1 cellular context compared by ENCODE assay signal in genomic region chr15:65343374-65343981, GRCh38.
TF ChIP-seq lines count a peak whose summit lies in the region.

No MANE protein-coding gene starts in this region.

TF ChIP-seq in HEK293, 187 proteins besides CTCF, POLR2A, EP300 and RAD21 (continued from another document):
- TF ChIP-seq TSHZ1 (tag by site-specific recombination; IDR thresholded peaks at IDR 0.05; ENCODE audit: borderline replicate concordance) (no peak), ZNF292 (tag by site-specific recombination; IDR thresholded peaks at IDR 0.05; ENCODE audit: borderline replicate concordance, low read depth) (no peak), INSM2 (tag by site-specific recombination; IDR thresholded peaks at IDR 0.05) (no peak), ZNF423 (tag by site-specific recombination; IDR thresholded peaks at IDR 0.05) (peak; percentile 59; the same call in 1 of the 2 replicates), ZNF146 (tag by site-specific recombination; IDR thresholded peaks at IDR 0.05) (no peak)
